In the genomic region with DNA sequence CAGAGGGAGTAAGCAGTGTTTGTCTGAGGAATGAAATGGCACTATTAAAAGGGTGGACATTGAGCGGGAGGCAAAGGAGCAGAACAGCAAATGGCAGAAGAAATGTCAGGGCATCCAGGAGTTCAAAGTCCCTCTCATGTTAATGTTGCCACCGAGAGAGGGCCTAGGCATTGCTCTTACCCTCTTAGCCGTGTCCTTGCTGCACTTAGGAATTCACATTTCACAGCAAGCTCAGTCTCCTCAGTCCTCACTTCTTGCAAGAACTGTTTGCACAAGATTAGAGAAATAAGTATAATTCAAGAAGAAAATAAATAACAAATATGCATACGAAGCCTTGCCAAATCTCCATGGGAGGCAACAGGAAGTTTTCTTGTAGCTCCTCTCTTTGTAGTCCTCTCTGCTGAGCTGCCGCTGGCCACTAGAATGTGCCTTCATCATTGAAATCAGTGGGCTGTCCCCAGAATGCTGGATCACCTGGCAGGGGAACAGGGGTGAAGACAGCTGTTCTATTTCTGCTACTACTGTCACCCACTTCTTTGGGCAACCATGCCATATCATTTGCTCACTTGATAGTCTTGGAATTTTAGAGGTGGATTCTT, we compare ENCODE assay signal across 20 cellular contexts.
"Had no signal": no experiment of that assay in that cellular context is flagged by ENCODE, and none has a peak within 500 bp of the region (broad histone marks: within the 10 kb centered on the region; RNA-seq: fewer than 3 reads in every experiment).

No MANE protein-coding gene starts in this region.

- DNase-seq: cortex of kidney; dorsolateral prefrontal cortex; effector CD8-positive, alpha-beta T cell; glutamatergic neuron; islet precursor cell; occipital lobe; pancreas; right cardiac atrium; stimulated activated CD4-positive, alpha-beta T cell treated with anti-CD3 and anti-CD28 coated beads, Interleukin-4, amount 100 ng/mL, for 24 hours; tibial artery; upper lobe of left lung had no signal

- H3K4me3 Mint-ChIP-seq: mesothelial cell of epicardium; natural killer cell treated with Interleukin-12 subunit alpha and Interleukin-12 subunit beta and Interleukin-15 and Interleukin-18, amount 100 ng/mL, for 72 hours; stimulated activated memory B cell treated with anti-CD40 and anti-IgM and Interleukin-4, amounts not matched to agents 10 μg/mL and 1 μg/mL and 100 μg/mL, for 72 hours; stimulated activated naive CD8-positive, alpha-beta T cell treated with anti-CD3 and anti-CD28 coated beads, Interleukin-15, Interleukin-2, amounts not matched to agents 100 ng/mL and 50 ng/mL, for 24 hours had no signal

- H3K27me3 ChIP-seq: gastroesophageal sphincter, pancreas, tibial artery, upper lobe of left lung, vagina had no signal

- H3K4me3 ChIP-seq: dorsolateral prefrontal cortex, esophagus muscularis mucosa, gastroesophageal sphincter, pancreas, tibial artery, upper lobe of left lung, vagina had no signal

- H3K36me3 ChIP-seq: esophagus muscularis mucosa, gastroesophageal sphincter, pancreas, tibial artery, upper lobe of left lung, vagina had no signal

- H3K36me3 Mint-ChIP-seq: mesothelial cell of epicardium; natural killer cell treated with Interleukin-12 subunit alpha and Interleukin-12 subunit beta and Interleukin-15 and Interleukin-18, amount 100 ng/mL, for 72 hours; stimulated activated memory B cell treated with anti-CD40 and anti-IgM and Interleukin-4, amounts not matched to agents 10 μg/mL and 1 μg/mL and 100 μg/mL, for 72 hours had no signal

- H3K27me3 Mint-ChIP-seq: stimulated activated memory B cell treated with anti-CD40 and anti-IgM and Interleukin-4, amounts not matched to agents 10 μg/mL and 1 μg/mL and 100 μg/mL, for 72 hours; stimulated activated naive CD8-positive, alpha-beta T cell treated with anti-CD3 and anti-CD28 coated beads, Interleukin-15, Interleukin-2, amounts not matched to agents 100 ng/mL and 50 ng/mL, for 24 hours had no signal

- H3K27ac ChIP-seq: dorsolateral prefrontal cortex, epithelial cell of prostate, esophagus muscularis mucosa, gastroesophageal sphincter, pancreas, tibial artery, upper lobe of left lung, vagina had no signal

- H3K4me1 Mint-ChIP-seq: stimulated activated memory B cell treated with anti-CD40 and anti-IgM and Interleukin-4, amounts not matched to agents 10 μg/mL and 1 μg/mL and 100 μg/mL, for 72 hours had no signal

- H3K9me3 Mint-ChIP-seq: mesothelial cell of epicardium; natural killer cell treated with Interleukin-12 subunit alpha and Interleukin-12 subunit beta and Interleukin-15 and Interleukin-18, amount 100 ng/mL, for 72 hours; stimulated activated naive CD8-positive, alpha-beta T cell treated with anti-CD3 and anti-CD28 coated beads, Interleukin-15, Interleukin-2, amounts not matched to agents 100 ng/mL and 50 ng/mL, for 24 hours had no signal

- H3K27ac Mint-ChIP-seq: mesothelial cell of epicardium; natural killer cell treated with Interleukin-12 subunit alpha and Interleukin-12 subunit beta and Interleukin-15 and Interleukin-18, amount 100 ng/mL, for 72 hours; progenitor cell of endocrine pancreas; stimulated activated memory B cell treated with anti-CD40 and anti-IgM and Interleukin-4, amounts not matched to agents 10 μg/mL and 1 μg/mL and 100 μg/mL, for 72 hours; stimulated activated naive CD8-positive, alpha-beta T cell treated with anti-CD3 and anti-CD28 coated beads, Interleukin-15, Interleukin-2, amounts not matched to agents 100 ng/mL and 50 ng/mL, for 24 hours had no signal

- ATAC-seq: gastroesophageal sphincter; natural killer cell treated with Interleukin-12 subunit alpha and Interleukin-12 subunit beta and Interleukin-15 and Interleukin-18, amount 100 ng/mL, for 72 hours; right cardiac atrium; stimulated activated memory B cell treated with anti-CD40 and anti-IgM and Interleukin-4, amounts not matched to agents 10 μg/mL and 1 μg/mL and 100 μg/mL, for 72 hours had no signal

- H3K9me3 ChIP-seq: esophagus muscularis mucosa, gastroesophageal sphincter, pancreas, tibial artery, upper lobe of left lung, vagina had no signal
